ENCODE assay signal across 1 cellular context in the genomic region with DNA sequence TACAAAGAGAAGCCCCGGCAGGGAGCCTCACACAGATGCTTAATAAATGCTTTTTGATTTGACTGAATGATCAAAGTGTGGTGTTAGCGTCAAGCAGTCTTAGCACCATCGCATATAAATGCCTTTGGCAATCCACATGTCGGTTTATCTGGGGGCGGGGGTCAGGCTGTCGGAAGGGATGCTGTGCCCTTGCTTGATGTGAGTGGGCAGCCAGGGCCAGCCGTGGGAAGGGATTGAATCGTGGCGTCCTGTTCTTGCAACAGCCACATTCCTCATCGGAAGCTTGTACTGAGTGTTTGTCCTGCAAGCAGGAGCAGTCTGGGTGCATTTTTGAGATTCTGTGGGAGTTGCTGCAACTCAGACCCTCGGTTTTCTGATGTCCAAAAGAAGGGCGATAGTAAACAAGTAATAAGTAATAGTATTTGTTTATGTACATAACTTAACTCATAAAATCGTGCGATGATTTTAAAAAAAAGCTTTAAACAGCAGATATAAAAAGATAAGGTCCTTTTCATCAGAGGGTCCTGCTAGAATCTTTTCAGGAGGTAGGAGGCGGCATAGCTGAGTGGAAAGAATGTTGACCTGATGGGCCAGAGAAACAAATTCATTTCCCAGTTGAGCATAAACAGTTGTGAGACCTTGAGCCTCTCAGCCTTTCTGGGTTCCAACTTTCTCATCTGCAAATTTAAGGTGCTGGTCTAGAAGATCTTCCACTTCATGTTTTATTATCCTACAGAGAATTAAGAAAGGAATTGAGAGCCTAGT.
TF ChIP-seq lines count a peak whose summit lies in the region.

No MANE protein-coding gene starts in this region.

TF ChIP-seq in GM23338, 12 proteins besides CTCF, POLR2A, EP300 and RAD21 (continued from another document):
- no peak for TF ChIP-seq CREB1 (CRISPR knock-in tag; IDR thresholded peaks at IDR 0.05; ENCODE audit: low read depth)
- no peak for TF ChIP-seq JUNB (IDR thresholded peaks at IDR 0.05; ENCODE audit: unreplicated experiment)
- no peak for TF ChIP-seq ZNF331 (CRISPR knock-in tag; IDR thresholded peaks at IDR 0.05; ENCODE audit: low read depth)
- TF ChIP-seq POLR2AphosphoS5 (IDR thresholded peaks at IDR 0.05; ENCODE audit: low read depth) = no peak
- TF ChIP-seq EZH2phosphoT487 (IDR thresholded peaks at IDR 0.05; ENCODE audit: unreplicated experiment) = no peak
- no peak for TF ChIP-seq STAT1 (IDR thresholded peaks at IDR 0.05; ENCODE audit: unreplicated experiment)
- TF ChIP-seq, protein P1, sequence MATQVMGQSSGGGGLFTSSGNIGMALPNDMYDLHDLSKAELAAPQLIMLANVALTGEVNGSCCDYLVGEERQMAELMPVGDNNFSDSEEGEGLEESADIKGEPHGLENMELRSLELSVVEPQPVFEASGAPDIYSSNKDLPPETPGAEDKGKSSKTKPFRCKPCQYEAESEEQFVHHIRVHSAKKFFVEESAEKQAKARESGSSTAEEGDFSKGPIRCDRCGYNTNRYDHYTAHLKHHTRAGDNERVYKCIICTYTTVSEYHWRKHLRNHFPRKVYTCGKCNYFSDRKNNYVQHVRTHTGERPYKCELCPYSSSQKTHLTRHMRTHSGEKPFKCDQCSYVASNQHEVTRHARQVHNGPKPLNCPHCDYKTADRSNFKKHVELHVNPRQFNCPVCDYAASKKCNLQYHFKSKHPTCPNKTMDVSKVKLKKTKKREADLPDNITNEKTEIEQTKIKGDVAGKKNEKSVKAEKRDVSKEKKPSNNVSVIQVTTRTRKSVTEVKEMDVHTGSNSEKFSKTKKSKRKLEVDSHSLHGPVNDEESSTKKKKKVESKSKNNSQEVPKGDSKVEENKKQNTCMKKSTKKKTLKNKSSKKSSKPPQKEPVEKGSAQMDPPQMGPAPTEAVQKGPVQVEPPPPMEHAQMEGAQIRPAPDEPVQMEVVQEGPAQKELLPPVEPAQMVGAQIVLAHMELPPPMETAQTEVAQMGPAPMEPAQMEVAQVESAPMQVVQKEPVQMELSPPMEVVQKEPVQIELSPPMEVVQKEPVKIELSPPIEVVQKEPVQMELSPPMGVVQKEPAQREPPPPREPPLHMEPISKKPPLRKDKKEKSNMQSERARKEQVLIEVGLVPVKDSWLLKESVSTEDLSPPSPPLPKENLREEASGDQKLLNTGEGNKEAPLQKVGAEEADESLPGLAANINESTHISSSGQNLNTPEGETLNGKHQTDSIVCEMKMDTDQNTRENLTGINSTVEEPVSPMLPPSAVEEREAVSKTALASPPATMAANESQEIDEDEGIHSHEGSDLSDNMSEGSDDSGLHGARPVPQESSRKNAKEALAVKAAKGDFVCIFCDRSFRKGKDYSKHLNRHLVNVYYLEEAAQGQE (IDR thresholded peaks at IDR 0.05; ENCODE audit: unreplicated experiment) = no peak
- TF ChIP-seq EZH2 (IDR thresholded peaks at IDR 0.05; ENCODE audit: low read depth, unreplicated experiment) = no peak
